In the genomic region with DNA sequence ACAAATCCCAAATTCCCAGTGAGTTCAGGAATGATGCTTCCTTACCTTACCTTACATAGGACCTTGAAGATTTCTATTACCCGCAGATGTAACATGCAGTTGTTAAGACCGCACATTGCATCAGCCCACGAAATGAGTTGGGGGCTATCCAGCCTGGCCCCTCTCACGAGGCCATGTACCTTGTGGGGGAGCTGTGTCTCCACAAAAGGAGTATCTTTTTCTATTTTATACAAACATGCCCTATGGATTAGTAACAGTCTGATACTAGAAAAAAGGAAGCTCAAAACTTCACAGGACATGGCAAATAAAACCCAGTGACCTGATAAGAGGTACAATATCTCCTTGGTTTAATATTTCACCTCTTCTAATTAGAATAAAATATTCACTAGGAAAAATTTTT, we compare ENCODE assay signal across 9 cellular contexts.
"Had no signal": no experiment of that assay in that cellular context is flagged by ENCODE, and none has a peak within 500 bp of the region (broad histone marks: within the 10 kb centered on the region; RNA-seq: fewer than 3 reads in every experiment).

No MANE protein-coding gene starts in this region.

- H3K27me3 Mint-ChIP-seq: IgD-negative memory B cell had no signal

- FAIRE-seq: H54, HepG2 had no signal

- ATAC-seq: HCT116, HepG2 had no signal

- H3K9me3 Mint-ChIP-seq: IgD-negative memory B cell had no signal

- H3K27ac ChIP-seq: HL-60 had no signal

- DNase-seq: GOT3, HFFc6, KBM-7 had no signal

- H3K36me3 Mint-ChIP-seq: IgD-negative memory B cell had no signal

- H3K9me3 ChIP-seq: HAP-1 had no signal

- H3K4me3 ChIP-seq: HAP-1 had no signal

- H3K4me3 Mint-ChIP-seq: HFFc6, IgD-negative memory B cell had no signal

- H3K36me3 ChIP-seq: HAP-1 had no signal

- H3K27ac Mint-ChIP-seq: HFFc6 had no signal
